In the genomic region with DNA sequence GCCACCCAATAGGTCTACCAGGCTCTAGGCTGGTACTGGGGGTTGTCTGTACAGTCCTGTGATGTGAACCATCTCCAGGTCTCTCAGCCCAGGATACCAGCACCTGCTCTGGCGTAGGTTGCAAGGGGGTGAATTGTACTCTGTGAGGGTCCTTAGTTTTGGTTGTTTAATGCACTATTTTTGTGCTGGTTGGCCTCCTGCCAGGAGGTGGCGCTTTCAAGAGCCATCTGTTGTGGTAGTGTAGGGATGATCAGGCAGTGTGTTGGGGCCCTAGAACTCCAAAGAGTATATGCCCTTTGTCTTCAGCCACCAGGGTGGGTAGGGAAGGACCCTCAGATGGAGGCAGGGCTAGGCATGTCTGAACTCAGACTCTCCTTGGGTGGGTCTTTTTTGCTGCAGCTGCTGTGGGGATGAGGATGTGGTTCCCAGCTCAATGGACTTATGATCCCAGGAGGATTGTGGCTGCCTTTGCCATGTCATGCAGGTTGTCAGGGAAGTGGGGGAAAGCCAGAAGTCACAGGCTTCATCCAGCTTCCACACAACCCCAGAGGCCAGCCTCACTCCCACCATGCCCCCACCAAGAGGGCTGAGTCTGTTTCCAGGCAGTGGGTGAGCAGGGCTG, we compare ENCODE assay signal across 25 cellular contexts.
"Had no signal": no experiment of that assay in that cellular context is flagged by ENCODE, and none has a peak within 500 bp of the region (broad histone marks: within the 10 kb centered on the region; RNA-seq: fewer than 3 reads in every experiment).

No MANE protein-coding gene starts in this region.

- H3K36me3 ChIP-seq: esophagus muscularis mucosa, pancreas, upper lobe of left lung had no signal

- H3K4me1 ChIP-seq: esophagus muscularis mucosa, pancreas, upper lobe of left lung had no signal

- DNase-seq: activated CD4-positive, alpha-beta T cell treated with anti-CD3 and anti-CD28 coated beads, Interleukin-2, amount 10 ng/mL, durations not matched to agents 24 days and 14 days; activated CD8-positive, alpha-beta memory T cell treated with anti-CD3 and anti-CD28 coated beads, Interleukin-2, amount 10 ng/mL, durations not matched to agents 7 days and 5 days; activated CD8-positive, alpha-beta T cell treated with anti-CD3 and anti-CD28 coated beads for 36 hours; activated gamma-delta T cell treated with Interleukin-2 at 50 U/mL for 16 hours; activated T-cell treated with anti-CD3 and anti-CD28 coated beads for 4 hours; aorta; caudate nucleus; dermis blood vessel endothelial cell; effector memory CD4-positive, alpha-beta T cell; hypothalamus; left ventricle myocardium superior; mammary epithelial cell; stimulated activated CD4-positive, alpha-beta T cell treated with anti-CD3 and anti-CD28 coated beads, Interleukin-4, amount 100 ng/mL, for 4 hours; stimulated activated naive CD8-positive, alpha-beta T cell treated with anti-CD3 and anti-CD28 coated beads, Interleukin-15, Interleukin-2, amounts not matched to agents 100 U/mL and 50 U/mL, for 24 hours; T1000; upper lobe of left lung had no signal

- H3K9me3 Mint-ChIP-seq: activated CD4-positive, alpha-beta T cell treated with anti-CD3 and anti-CD28 coated beads, Interleukin-2, amount 10 ng/mL, durations not matched to agents 24 days and 14 days had no signal

- ATAC-seq: activated CD4-positive, CD25-positive, alpha-beta regulatory T cell treated with anti-CD3 and anti-CD28 coated beads, Interleukin-2, amount 50 U/mL, for 24 hours; activated CD8-positive, alpha-beta memory T cell treated with anti-CD3 and anti-CD28 coated beads, Interleukin-2, amount 10 ng/mL, durations not matched to agents 7 days and 5 days; activated CD8-positive, alpha-beta T cell treated with anti-CD3 and anti-CD28 coated beads for 36 hours; left ventricle myocardium superior; natural killer cell treated with Interleukin-12 subunit alpha and Interleukin-12 subunit beta and Interleukin-15 and Interleukin-18, amount 100 ng/mL, for 72 hours; pancreas; right cardiac atrium; stimulated activated naive CD8-positive, alpha-beta T cell treated with anti-CD3 and anti-CD28 coated beads, Interleukin-15, Interleukin-2, amounts not matched to agents 100 U/mL and 50 U/mL, for 24 hours had no signal

- H3K36me3 Mint-ChIP-seq: activated CD8-positive, alpha-beta memory T cell treated with anti-CD3 and anti-CD28 coated beads, Interleukin-2, amount 10 ng/mL, durations not matched to agents 7 days and 5 days; activated naive CD4-positive, alpha-beta T cell treated with anti-CD3 and anti-CD28 coated beads, Interleukin-2, amount 50 U/mL, for 24 hours; brain had no signal

- H3K27me3 Mint-ChIP-seq: activated CD4-positive, alpha-beta T cell treated with anti-CD3 and anti-CD28 coated beads, Interleukin-2, amount 10 ng/mL, durations not matched to agents 24 days and 14 days; activated CD8-positive, alpha-beta memory T cell treated with anti-CD3 and anti-CD28 coated beads, Interleukin-2, amount 10 ng/mL, durations not matched to agents 7 days and 5 days; activated CD8-positive, alpha-beta T cell treated with anti-CD3 and anti-CD28 coated beads for 36 hours; natural killer cell treated with Interleukin-12 subunit alpha and Interleukin-12 subunit beta and Interleukin-15 and Interleukin-18, amount 100 ng/mL, for 72 hours had no signal

- H3K4me3 Mint-ChIP-seq: activated CD4-positive, alpha-beta T cell treated with anti-CD3 and anti-CD28 coated beads, Interleukin-2, amount 10 ng/mL, durations not matched to agents 24 days and 14 days; activated CD8-positive, alpha-beta memory T cell treated with anti-CD3 and anti-CD28 coated beads, Interleukin-2, amount 10 ng/mL, durations not matched to agents 7 days and 5 days; activated CD8-positive, alpha-beta T cell treated with anti-CD3 and anti-CD28 coated beads for 36 hours; activated naive CD4-positive, alpha-beta T cell treated with anti-CD3 and anti-CD28 coated beads, Interleukin-2, amount 50 U/mL, for 24 hours; activated T-helper 1 cell treated with anti-CD3 and anti-CD28 coated beads, Interleukin-12 subunit alpha, Interleukin-12 subunit beta, Interleukin-2, Interleukin-4 antibody, amounts not matched to agents 30 ng/mL and 10 ng/mL and 1 ng/mL, durations not matched to agents 14 hours and 24 hours and 36 hours; brain; mesothelial cell of epicardium; natural killer cell treated with Interleukin-12 subunit alpha and Interleukin-12 subunit beta and Interleukin-15 and Interleukin-18, amount 100 ng/mL, for 72 hours had no signal

- H3K9me3 ChIP-seq: esophagus muscularis mucosa, pancreas had no signal

- H3K4me1 Mint-ChIP-seq: activated CD4-positive, alpha-beta T cell treated with anti-CD3 and anti-CD28 coated beads, Interleukin-2, amount 10 ng/mL, durations not matched to agents 24 days and 14 days; activated CD8-positive, alpha-beta memory T cell treated with anti-CD3 and anti-CD28 coated beads, Interleukin-2, amount 10 ng/mL, durations not matched to agents 7 days and 5 days; activated naive CD4-positive, alpha-beta T cell treated with anti-CD3 and anti-CD28 coated beads, Interleukin-2, amount 50 U/mL, for 24 hours; brain; mesothelial cell of epicardium had no signal

- H3K27ac ChIP-seq: esophagus muscularis mucosa, pancreas, upper lobe of left lung had no signal

- H3K27me3 ChIP-seq: esophagus muscularis mucosa, pancreas, upper lobe of left lung had no signal

- H3K4me3 ChIP-seq: esophagus muscularis mucosa, pancreas, upper lobe of left lung had no signal

- H3K27ac Mint-ChIP-seq: activated CD4-positive, alpha-beta T cell treated with anti-CD3 and anti-CD28 coated beads, Interleukin-2, amount 10 ng/mL, durations not matched to agents 24 days and 14 days; activated CD8-positive, alpha-beta memory T cell treated with anti-CD3 and anti-CD28 coated beads, Interleukin-2, amount 10 ng/mL, durations not matched to agents 7 days and 5 days; activated CD8-positive, alpha-beta T cell treated with anti-CD3 and anti-CD28 coated beads for 36 hours; activated naive CD4-positive, alpha-beta T cell treated with anti-CD3 and anti-CD28 coated beads, Interleukin-2, amount 50 U/mL, for 24 hours; activated T-helper 1 cell treated with anti-CD3 and anti-CD28 coated beads, Interleukin-12 subunit alpha, Interleukin-12 subunit beta, Interleukin-2, Interleukin-4 antibody, amounts not matched to agents 30 ng/mL and 10 ng/mL and 1 ng/mL, durations not matched to agents 14 hours and 24 hours and 36 hours; brain; mesothelial cell of epicardium; natural killer cell treated with Interleukin-12 subunit alpha and Interleukin-12 subunit beta and Interleukin-15 and Interleukin-18, amount 100 ng/mL, for 72 hours had no signal
